ENCODE assay signal across 17 cellular contexts in the genomic region with DNA sequence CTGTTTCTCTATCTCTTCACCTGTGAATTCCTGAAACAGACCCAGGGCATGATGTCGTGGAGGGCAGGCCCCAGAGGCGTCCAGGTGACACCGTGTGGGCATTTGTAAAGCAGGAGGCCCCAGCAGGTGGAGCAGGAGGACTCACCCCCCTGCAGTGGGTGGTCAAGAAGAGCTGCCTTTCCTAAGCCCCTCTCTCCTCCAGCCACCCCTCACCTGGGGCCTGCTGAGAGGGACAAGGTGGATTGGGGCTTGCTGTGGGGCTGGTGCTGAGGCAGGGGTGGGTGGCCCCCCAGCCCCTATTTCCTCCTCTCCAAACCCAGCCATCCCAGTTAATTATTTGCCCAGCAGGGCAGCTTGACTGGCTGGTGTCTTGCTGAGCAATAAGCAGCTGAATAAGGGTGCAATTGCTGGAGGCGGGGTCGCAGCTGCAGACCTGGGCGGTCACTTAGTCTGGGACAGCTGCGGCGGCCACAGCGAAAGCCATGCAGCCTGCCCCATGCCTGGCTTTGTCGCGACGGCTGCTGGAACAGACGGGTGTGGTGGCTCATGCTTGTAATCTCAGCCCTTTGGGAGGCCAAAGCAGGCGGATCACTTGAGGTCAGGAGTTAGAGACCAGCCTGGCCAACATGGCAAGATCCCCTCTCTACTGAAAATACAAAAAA. TPM values are rescaled to one million over a fixed set of nuclear protein-coding genes. Genes with fewer than 3 reads are reported as not detected.
DNase-seq lines count a peak whose midpoint lies in the region; ATAC-seq and TF ChIP-seq lines count a peak whose summit lies in the region.
"Had no signal": no experiment of that assay in that cellular context is flagged by ENCODE, and none has a peak within 500 bp of the region (broad histone marks: within the 10 kb centered on the region; RNA-seq: fewer than 3 reads in every experiment).

No MANE protein-coding gene starts in this region.

- H3K36me3 Mint-ChIP-seq in GM23338 (ENCODE audit: low read depth): no peaks in the 10 kb centered on the region; the same call in 1 of the 3 replicates
- no peaks in the 10 kb centered on the region for H3K36me3 Mint-ChIP-seq in WTC11
- H3K36me3 Mint-ChIP-seq in nephron progenitor cell (ENCODE audit: low read depth): no peaks in the 10 kb centered on the region
- no peaks in the 10 kb centered on the region for H3K36me3 Mint-ChIP-seq in CD8-positive, alpha-beta memory T cell

- peaks cover 20% of the 10 kb centered on the region; the same call in 1 of the 2 replicates for H4K20me1 ChIP-seq in GM23338 (replicated peaks; ENCODE audit: insufficient read depth)

- peaks cover 7% of the 10 kb centered on the region; the same call in 1 of the 2 replicates for H3F3A ChIP-seq in GM23338 (replicated peaks; ENCODE audit: low read depth)

- TF ChIP-seq CTCF in GM23338 (conservative IDR thresholded peaks at IDR 0.05; ENCODE audit: low read depth in 2 of 2) (0 out of 4 replicates have a peak, but pooled peaks of 1 of the 2 experiments have one; percentile 3), WTC11 (IDR thresholded peaks at IDR 0.05) (no peak), nephron progenitor cell (IDR thresholded peaks at IDR 0.05) (no peak)

- H3K27me3 ChIP-seq in GM23338 (ENCODE audit: insufficient read depth): no peaks in the 10 kb centered on the region
- H3K27me3 ChIP-seq in CD8-positive, alpha-beta memory T cell (ENCODE audit: insufficient read depth, low read length, poor library complexity, severe bottlenecking): peaks cover 4% of the 10 kb centered on the region

- ATAC-seq in GM23338 (peak; percentile 7), WTC11 (no peak), GM19455 (IDR thresholded peaks at IDR 0.05; ENCODE audit: unreplicated experiment) (no peak)
- ATAC-seq: Panc1 had no signal

- CTCF ChIA-PET in WTC11 (lab: Charles Lee): interaction anchor here (0.5 to 2.2 kb wide), 9 partner anchors 8 to 265 kb away, joined by 3 to 15 read pairs (median 4); a partner anchor contains a TSS
- CTCF ChIA-PET in CD8-positive, alpha-beta memory T cell (lab: Charles Lee): interaction anchor here (1.3 kb wide), 1 partner anchor 22 kb away, joined by 4 read pairs; no protein-coding TSS in a partner anchor

- 0 out of 2 replicates have a peak overlapping the region, but pooled peaks have one; percentile 43 for H3K4me2 ChIP-seq in GM23338
- H3K4me2 ChIP-seq: SK-N-SH had no signal

- H3K4me1 Mint-ChIP-seq in GM23338: peaks cover 36% of the 10 kb centered on the region
- peaks cover 39% of the 10 kb centered on the region for H3K4me1 Mint-ChIP-seq in WTC11
- peaks cover 21% of the 10 kb centered on the region for H3K4me1 Mint-ChIP-seq in nephron progenitor cell
- H3K4me1 Mint-ChIP-seq in CD8-positive, alpha-beta memory T cell: peaks cover 0 to 2% (median 0%) of the 10 kb centered on the region in 3 donors

- peaks cover 13% of the 10 kb centered on the region for H3K4me1 ChIP-seq in GM23338 (ENCODE audit: insufficient read depth)
- no peaks in the 10 kb centered on the region for H3K4me1 ChIP-seq in CD8-positive, alpha-beta memory T cell (ENCODE audit: insufficient read depth, low read length)

- DNase-seq in GM23338 (ENCODE audit: low spot score) (no peak), NCI-H146 treated with DMSO at 0.1 percent for 48 hours (lab: John Stamatoyannopoulos, UW; ENCODE audit: unreplicated experiment) (peak; percentile 62), WTC11 (ENCODE audit: low spot score) (no peak), nephron progenitor cell (no peak)
- DNase-seq in activated T-cell treated with anti-CD3 and anti-CD28 coated beads, Interleukin-2, amount 50 U/mL, for 48 hours: no peak
- DNase-seq in CD8-positive, alpha-beta memory T cell: no peak
- DNase-seq: ACHN, AML-193, DND-41, GM23248, NCI-H1092, NCI-H187, NCI-H226, SK-N-SH had no signal

- peak overlapping the region; percentile 22 for H3K27ac Mint-ChIP-seq in GM23338
- peak overlapping the region; percentile 71; the same call in 1 of the 2 replicates for H3K27ac Mint-ChIP-seq in WTC11
- peak overlapping the region; percentile 54 for H3K27ac Mint-ChIP-seq in nephron progenitor cell
- no peak overlapping the region for H3K27ac Mint-ChIP-seq in CD8-positive, alpha-beta memory T cell

- H3K27me3 Mint-ChIP-seq in GM23338 (ENCODE audit: insufficient read depth, low read depth, poor library complexity) (peaks cover 14% of the 10 kb centered on the region), WTC11 (ENCODE audit: low read depth) (no peaks in the 10 kb centered on the region), nephron progenitor cell (ENCODE audit: low read depth, poor library complexity) (peaks cover 22% of the 10 kb centered on the region)
- peaks cover 10 to 12% of the 10 kb centered on the region in 2 donors for H3K27me3 Mint-ChIP-seq in CD8-positive, alpha-beta memory T cell

- POLR2A ChIA-PET in WTC11 (lab: Charles Lee): no interaction called here
- POLR2A ChIA-PET in CD8-positive, alpha-beta memory T cell (lab: Charles Lee): no interaction called here

- H3K9me3 ChIP-seq in CD8-positive, alpha-beta memory T cell (ENCODE audit: low read length): no peaks in the 10 kb centered on the region
- H3K9me3 ChIP-seq: SK-N-SH had no signal

- H3K4me3 Mint-ChIP-seq in GM23338: peak overlapping the region; percentile 23; the same call in 2 of the 3 replicates
- no peak overlapping the region for H3K4me3 Mint-ChIP-seq in WTC11
- H3K4me3 Mint-ChIP-seq in nephron progenitor cell: no peak overlapping the region
- peak overlapping the region in 1 of 7 donors; percentile 18 for H3K4me3 Mint-ChIP-seq in CD8-positive, alpha-beta memory T cell

- no peak overlapping the region for H3K27ac ChIP-seq in GM23338 (ENCODE audit: low read depth)
- no peak overlapping the region for H3K27ac ChIP-seq in CD8-positive, alpha-beta memory T cell (ENCODE audit: low read depth, low read length)
- H3K27ac ChIP-seq: GM23248 had no signal

- H3K79me2 ChIP-seq in GM23338 (replicated peaks; ENCODE audit: insufficient read depth): no peaks in the 10 kb centered on the region

- H3K36me3 ChIP-seq in GM23338 (ENCODE audit: insufficient read depth): no peaks in the 10 kb centered on the region
- H3K36me3 ChIP-seq in CD8-positive, alpha-beta memory T cell (ENCODE audit: insufficient read depth, low read length): no peaks in the 10 kb centered on the region

- H2AFZ ChIP-seq in GM23338: no peak overlapping the region
- H2AFZ ChIP-seq: GM23248 had no signal

- H3K4me3 ChIP-seq in GM23338: no peak overlapping the region
- H3K4me3 ChIP-seq in CD8-positive, alpha-beta memory T cell (ENCODE audit: low read length): no peak overlapping the region
- H3K4me3 ChIP-seq: GM23248 had no signal

- H3K9me2 ChIP-seq in GM23338 (ENCODE audit: insufficient read depth): no peaks in the 10 kb centered on the region
- H3K9me2 ChIP-seq: SK-N-SH had no signal

- H3K9me3 Mint-ChIP-seq in GM23338 (no peaks in the 10 kb centered on the region; the same call in 2 of the 3 replicates), WTC11 (no peaks in the 10 kb centered on the region), nephron progenitor cell (peaks cover 4% of the 10 kb centered on the region)
- no peaks in the 10 kb centered on the region for H3K9me3 Mint-ChIP-seq in CD8-positive, alpha-beta memory T cell

TF ChIP-seq in GM23338, 12 proteins besides CTCF, POLR2A, EP300 and RAD21 (continues in another document):
- TF ChIP-seq JUNB (IDR thresholded peaks at IDR 0.05; ENCODE audit: unreplicated experiment) (no peak), NANOG (IDR thresholded peaks at IDR 0.05; ENCODE audit: borderline replicate concordance) (no peak), CREB1 (CRISPR knock-in tag; IDR thresholded peaks at IDR 0.05; ENCODE audit: low read depth) (no peak), ZNF331 (CRISPR knock-in tag; IDR thresholded peaks at IDR 0.05; ENCODE audit: low read depth) (no peak), EZH2 (IDR thresholded peaks at IDR 0.05; ENCODE audit: low read depth, unreplicated experiment) (no peak), STAT1 (IDR thresholded peaks at IDR 0.05; ENCODE audit: unreplicated experiment) (no peak)

TF ChIP-seq in WTC11, 78 proteins besides CTCF, POLR2A, EP300 and RAD21 (continues in another document):
- TF ChIP-seq NR1H2 (CRISPR knock-in tag; IDR thresholded peaks at IDR 0.05): no peak
- TF ChIP-seq, protein P1, sequence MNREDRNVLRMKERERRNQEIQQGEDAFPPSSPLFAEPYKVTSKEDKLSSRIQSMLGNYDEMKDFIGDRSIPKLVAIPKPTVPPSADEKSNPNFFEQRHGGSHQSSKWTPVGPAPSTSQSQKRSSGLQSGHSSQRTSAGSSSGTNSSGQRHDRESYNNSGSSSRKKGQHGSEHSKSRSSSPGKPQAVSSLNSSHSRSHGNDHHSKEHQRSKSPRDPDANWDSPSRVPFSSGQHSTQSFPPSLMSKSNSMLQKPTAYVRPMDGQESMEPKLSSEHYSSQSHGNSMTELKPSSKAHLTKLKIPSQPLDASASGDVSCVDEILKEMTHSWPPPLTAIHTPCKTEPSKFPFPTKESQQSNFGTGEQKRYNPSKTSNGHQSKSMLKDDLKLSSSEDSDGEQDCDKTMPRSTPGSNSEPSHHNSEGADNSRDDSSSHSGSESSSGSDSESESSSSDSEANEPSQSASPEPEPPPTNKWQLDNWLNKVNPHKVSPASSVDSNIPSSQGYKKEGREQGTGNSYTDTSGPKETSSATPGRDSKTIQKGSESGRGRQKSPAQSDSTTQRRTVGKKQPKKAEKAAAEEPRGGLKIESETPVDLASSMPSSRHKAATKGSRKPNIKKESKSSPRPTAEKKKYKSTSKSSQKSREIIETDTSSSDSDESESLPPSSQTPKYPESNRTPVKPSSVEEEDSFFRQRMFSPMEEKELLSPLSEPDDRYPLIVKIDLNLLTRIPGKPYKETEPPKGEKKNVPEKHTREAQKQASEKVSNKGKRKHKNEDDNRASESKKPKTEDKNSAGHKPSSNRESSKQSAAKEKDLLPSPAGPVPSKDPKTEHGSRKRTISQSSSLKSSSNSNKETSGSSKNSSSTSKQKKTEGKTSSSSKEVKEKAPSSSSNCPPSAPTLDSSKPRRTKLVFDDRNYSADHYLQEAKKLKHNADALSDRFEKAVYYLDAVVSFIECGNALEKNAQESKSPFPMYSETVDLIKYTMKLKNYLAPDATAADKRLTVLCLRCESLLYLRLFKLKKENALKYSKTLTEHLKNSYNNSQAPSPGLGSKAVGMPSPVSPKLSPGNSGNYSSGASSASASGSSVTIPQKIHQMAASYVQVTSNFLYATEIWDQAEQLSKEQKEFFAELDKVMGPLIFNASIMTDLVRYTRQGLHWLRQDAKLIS (CRISPR knock-in tag; IDR thresholded peaks at IDR 0.05; ENCODE audit: borderline replicate concordance): no peak
- peak; percentile 54; the same call in 1 of the 2 replicates for TF ChIP-seq ZNF121 (CRISPR knock-in tag; IDR thresholded peaks at IDR 0.05)

RNA-seq across cellular contexts. Expression of a gene that starts 56.4 kb away (rescaled TPM):
- 35.2 and 38.3 TPM in 2 replicates for total RNA-seq in GM23338 (2014; rRNA removed; shearing (Covaris generic))
- polyA plus RNA-seq in GM23338 (2016; fragmentation: Nextera tagmentation; extraction: Ambion mirVana): 8.4 and 8.8 TPM in 2 replicates
- 37.9 to 41.2 TPM (median 39.0 TPM) in 3 replicates for total RNA-seq in WTC11 (2021)
- not detected for total RNA-seq in CD8-positive, alpha-beta memory T cell
- not detected for polyA plus RNA-seq in CD8-positive, alpha-beta memory T cell
- total RNA-seq: GM23248, MCF 10A had no signal
- polyA plus RNA-seq: GM23248 had no signal

Comparison
In these comparisons a context has a peak if more than half of its experiments do, and no peak if none do; other contexts are left out.
1. H3K27ac Mint-ChIP-seq: peak in GM23338 (single experiment), WTC11 (single experiment) and nephron progenitor cell (single experiment); none in CD8-positive, alpha-beta memory T cell (0 of 8).
2. RNA of a gene that starts 56.4 kb away (total RNA-seq): 37.9 to 41.2 TPM in WTC11 and 35.2 to 38.3 TPM in GM23338; not detected in CD8-positive, alpha-beta memory T cell; every median in the first group is over 10 times any median in the second.